Comparison of ENCODE assay signal across 8 cellular contexts in the genomic region with DNA sequence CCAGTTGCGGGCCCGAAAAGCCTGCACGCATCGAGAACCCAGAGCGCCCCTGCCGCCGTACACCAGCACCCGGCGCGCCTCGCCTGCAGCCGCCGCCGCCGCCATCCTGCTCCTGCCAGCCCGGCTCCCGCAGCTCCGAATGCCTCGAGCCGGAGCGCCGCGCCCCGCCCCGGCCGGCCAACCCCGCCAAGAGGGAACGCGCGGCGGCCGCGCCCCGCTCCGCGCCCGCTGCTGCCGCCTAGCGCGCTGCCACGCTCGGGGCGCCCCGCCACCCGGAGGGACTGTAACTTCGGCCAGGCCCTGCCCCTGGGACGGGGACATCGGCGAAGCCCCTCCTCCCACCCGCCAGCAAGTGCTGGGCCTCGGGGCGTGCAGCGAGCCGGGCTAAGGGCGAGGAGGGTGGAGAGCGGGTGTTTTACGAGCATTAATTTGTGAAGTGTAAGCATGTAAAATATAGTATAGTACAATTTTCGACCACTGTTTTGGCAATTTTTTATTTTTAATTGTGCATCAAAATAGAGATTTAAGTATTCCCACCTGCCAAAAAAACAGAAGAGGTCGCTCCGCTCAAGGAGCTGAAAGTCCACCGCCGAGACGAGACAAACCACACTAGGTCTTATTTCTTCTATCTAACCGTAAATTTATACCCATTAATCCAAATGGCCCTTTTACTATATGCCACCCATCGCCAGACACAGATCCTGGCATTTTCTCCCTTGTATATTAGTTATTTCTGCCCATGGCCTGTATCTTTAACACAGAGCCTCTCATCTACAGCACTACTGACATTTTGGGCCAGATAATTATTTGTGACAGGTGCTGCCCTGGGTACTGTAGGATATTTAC. TPM values are rescaled to one million over a fixed set of nuclear protein-coding genes. Genes with fewer than 3 reads are reported as not detected.
A peak's percentile ranks its signal among the peaks of the same experiment; 100 is the strongest.
DNase-seq lines count a peak whose midpoint lies in the region; ATAC-seq and TF ChIP-seq lines count a peak whose summit lies in the region.

Gene QDPR, minus strand, starts transcription at position 141 of the 846 bp plus-strand sequence. Its CDS starts 36 bp downstream, at position 105.

- H3K27me3 ChIP-seq in dorsolateral prefrontal cortex: no peaks in the 10 kb centered on the region

- 3 to 7% methylated on average over 24 to 42 of the region's 65 CpGs for WGBS in lower leg skin, 2 donors

- peak within 1 kb of the TSS; percentile 55 to 94 (median 83) for H3K4me3 ChIP-seq in dorsolateral prefrontal cortex
- H3K4me3 ChIP-seq in lower leg skin (ENCODE audit: low read depth, poor library complexity, severe bottlenecking): peak within 1 kb of the TSS; percentile 70

- TF ChIP-seq CTCF in dorsolateral prefrontal cortex (IDR thresholded peaks at IDR 0.05 in 54 of 56, conservative IDR thresholded peaks at IDR 0.05 in 2 of 56; ENCODE audit: low read depth in 1 of 56, partially characterized antibody in 56 of 56) (peak in 54 of 56 donors; percentile 29 to 81 (median 57)), lower leg skin (IDR thresholded peaks at IDR 0.05) (no peak)

- no peak for TF ChIP-seq POLR2A in lower leg skin (IDR thresholded peaks at IDR 0.05)

- DNase-seq in AG08395 (ENCODE audit: low spot score): peak; percentile 88
- DNase-seq in NCI-H2227 treated with DMSO at 0.1 percent for 48 hours (lab: John Stamatoyannopoulos, UW): peak; percentile 56
- peak; percentile 81 to 88 for DNase-seq in activated CD4-positive, alpha-beta T cell treated with anti-CD3 and anti-CD28 coated beads, Interleukin-2, amount 50 U/mL, for 48 hours
- DNase-seq in dorsolateral prefrontal cortex: peak; percentile 77 to 93 (median 85)
- DNase-seq in lower leg skin (ENCODE audit: low spot score in 2 of 2): peak; percentile 26 to 93
- peak; percentile 66 to 78 for DNase-seq in stimulated activated CD4-positive, alpha-beta T cell treated with anti-CD3 and anti-CD28 coated beads, Interleukin-4, amount 100 ng/mL, for 48 hours (ENCODE audit: low read depth in 2 of 2)

- intact Hi-C loops in dorsolateral prefrontal cortex (cut with DNase I) (loop anchor here (1.0 to 2.0 kb wide), 4 partner anchors 32 to 65 kb away; partner anchors contain the start of gene LAP3 (in 2 of the 2)), lower leg skin (cut with DNase I; ENCODE audit: low total_unique reads) (no loop called here)

- peak within 1 kb of the TSS; percentile 78 to 99 (median 95) for H3K27ac ChIP-seq in dorsolateral prefrontal cortex

- peak; percentile 98 for ATAC-seq in GM18520 (IDR thresholded peaks at IDR 0.05; ENCODE audit: unreplicated experiment)
- peak; percentile 97 for ATAC-seq in HG03045 (IDR thresholded peaks at IDR 0.05; ENCODE audit: unreplicated experiment)

RNA-seq across cellular contexts. Expression of gene QDPR, which starts in this region (rescaled TPM):
- total RNA-seq in dorsolateral prefrontal cortex (1,000 to 10,000 TPM in 1 of 120 experiments, 100 to 1,000 TPM in 119; 164 to 1,204 (median 436) TPM), lower leg skin (1 to 10 TPM; 3.8 to 9.7 (median 5.9) TPM)

Comparison
In these comparisons a context has a peak if more than half of its experiments do, and no peak if none do; other contexts are left out.
1. Peak in every context shown above with its lines: DNase-seq, ATAC-seq, H3K4me3 ChIP-seq and H3K27ac ChIP-seq.
2. RNA of gene QDPR (total RNA-seq): 164 to 1,204 TPM in dorsolateral prefrontal cortex; 3.8 to 9.7 TPM in lower leg skin; every median in the first group is over 10 times any median in the second.
3. CTCF ChIP-seq: peak in dorsolateral prefrontal cortex (54 of 56); none in lower leg skin (0 of 3).